ENCODE assay signal across 8 cellular contexts in the genomic region with DNA sequence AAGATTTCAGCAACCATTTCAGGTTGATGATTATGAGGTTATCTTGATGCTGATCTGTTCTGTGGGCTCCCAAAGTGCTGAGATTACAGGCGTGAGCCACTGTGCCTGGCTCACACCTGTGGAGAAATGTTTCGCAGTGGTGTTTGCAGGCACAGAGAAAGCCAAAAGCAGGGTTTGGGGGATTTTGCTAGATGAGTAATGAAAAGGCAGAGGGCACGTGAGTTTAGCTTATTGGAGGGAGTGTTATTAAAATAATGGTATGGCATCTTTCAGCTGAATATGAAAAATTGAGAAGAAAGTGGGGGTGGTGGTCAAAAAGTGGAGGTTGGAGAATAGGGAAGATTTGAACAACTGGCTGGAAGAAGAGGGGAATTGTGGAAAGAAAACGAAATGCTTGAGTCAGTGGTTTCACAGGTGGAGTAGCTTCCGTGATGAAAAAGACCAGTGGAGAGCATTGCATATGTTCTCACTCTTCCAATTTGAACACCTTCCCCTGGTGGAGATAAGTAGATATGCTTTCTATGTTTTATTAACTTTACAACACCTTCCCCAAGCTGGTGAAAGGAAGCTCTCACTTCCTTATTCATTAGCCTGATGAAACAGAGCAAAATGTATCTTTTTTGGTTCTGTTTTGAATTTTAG. TPM values are rescaled to one million over a fixed set of nuclear protein-coding genes. Genes with fewer than 3 reads are reported as not detected.
DNase-seq lines count a peak whose midpoint lies in the region; ATAC-seq lines count a peak whose summit lies in the region.

No MANE protein-coding gene starts in this region.

- peaks cover 19 to 23% of the 10 kb centered on the region in 2 donors for H3K4me1 Mint-ChIP-seq in natural killer cell treated with Interleukin-12 subunit alpha and Interleukin-12 subunit beta and Interleukin-15 and Interleukin-18, amount 100 ng/mL, for 72 hours (ENCODE audit: low read depth in 2 of 2)

- no peaks in the 10 kb centered on the region for H3K9me3 Mint-ChIP-seq in natural killer cell treated with Interleukin-12 subunit alpha and Interleukin-12 subunit beta and Interleukin-15 and Interleukin-18, amount 100 ng/mL, for 72 hours

- H3K4me3 Mint-ChIP-seq in natural killer cell treated with Interleukin-12 subunit alpha and Interleukin-12 subunit beta and Interleukin-15 and Interleukin-18, amount 100 ng/mL, for 72 hours: peak overlapping the region; percentile 63

- peaks cover 0 to 7% of the 10 kb centered on the region in 2 donors for H3K27me3 Mint-ChIP-seq in natural killer cell treated with Interleukin-12 subunit alpha and Interleukin-12 subunit beta and Interleukin-15 and Interleukin-18, amount 100 ng/mL, for 72 hours

- no peaks in the 10 kb centered on the region for H3K36me3 Mint-ChIP-seq in natural killer cell treated with Interleukin-12 subunit alpha and Interleukin-12 subunit beta and Interleukin-15 and Interleukin-18, amount 100 ng/mL, for 72 hours

- peak; percentile 64 to 71 for ATAC-seq in activated CD4-positive, CD25-positive, alpha-beta regulatory T cell treated with anti-CD3 and anti-CD28 coated beads, Interleukin-2, amount 50 U/mL, for 24 hours
- ATAC-seq in HG02884 (IDR thresholded peaks at IDR 0.05; ENCODE audit: unreplicated experiment): peak; percentile 32
- ATAC-seq in natural killer cell treated with Interleukin-12 subunit alpha and Interleukin-12 subunit beta and Interleukin-15 and Interleukin-18, amount 100 ng/mL, for 72 hours: no peak

- no peak for DNase-seq in activated CD4-positive, CD25-positive, alpha-beta regulatory T cell (lab: John Stamatoyannopoulos, UW)
- peak; percentile 2 for DNase-seq in SKM-1 treated with dmso at 0.1 percent for 144 hours (lab: John Stamatoyannopoulos, UW; ENCODE audit: unreplicated experiment)
- DNase-seq in natural killer cell treated with Interleukin-12 subunit alpha and Interleukin-12 subunit beta and Interleukin-15 and Interleukin-18, amount 100 ng/mL, for 72 hours (ENCODE audit: low spot score): no peak
- DNase-seq in NCI-H1105 treated with DMSO at 0.1 percent for 48 hours (lab: John Stamatoyannopoulos, UW): no peak
- DNase-seq in COLO668 (lab: John Stamatoyannopoulos, UW; ENCODE audit: unreplicated experiment): no peak
- no peak for DNase-seq in HuH-7.5 (ENCODE audit: low spot score)

- peak overlapping the region in 1 of 2 donors; percentile 62 for H3K27ac Mint-ChIP-seq in natural killer cell treated with Interleukin-12 subunit alpha and Interleukin-12 subunit beta and Interleukin-15 and Interleukin-18, amount 100 ng/mL, for 72 hours

RNA-seq across cellular contexts. Expression of a gene that starts 1.1 kb away (rescaled TPM):
- 1 to 10 TPM; 2.0 to 2.9 TPM for total RNA-seq in natural killer cell treated with Interleukin-12 subunit alpha and Interleukin-12 subunit beta and Interleukin-15 and Interleukin-18, amount 100 ng/mL, for 72 hours

RNA-seq across cellular contexts. Expression of a gene that starts 27.2 kb away (rescaled TPM):
- 1 to 10 TPM; 2.2 to 4.4 TPM for total RNA-seq in natural killer cell treated with Interleukin-12 subunit alpha and Interleukin-12 subunit beta and Interleukin-15 and Interleukin-18, amount 100 ng/mL, for 72 hours

Comparison
In these comparisons a context has a peak if more than half of its experiments do, and no peak if none do; other contexts are left out.
1. ATAC-seq: peak in activated CD4-positive, CD25-positive, alpha-beta regulatory T cell treated with anti-CD3 and anti-CD28 coated beads, Interleukin-2, amount 50 U/mL, for 24 hours (2 of 2) and HG02884 (single experiment); none in natural killer cell treated with Interleukin-12 subunit alpha and Interleukin-12 subunit beta and Interleukin-15 and Interleukin-18, amount 100 ng/mL, for 72 hours (0 of 2).